In the genomic region with DNA sequence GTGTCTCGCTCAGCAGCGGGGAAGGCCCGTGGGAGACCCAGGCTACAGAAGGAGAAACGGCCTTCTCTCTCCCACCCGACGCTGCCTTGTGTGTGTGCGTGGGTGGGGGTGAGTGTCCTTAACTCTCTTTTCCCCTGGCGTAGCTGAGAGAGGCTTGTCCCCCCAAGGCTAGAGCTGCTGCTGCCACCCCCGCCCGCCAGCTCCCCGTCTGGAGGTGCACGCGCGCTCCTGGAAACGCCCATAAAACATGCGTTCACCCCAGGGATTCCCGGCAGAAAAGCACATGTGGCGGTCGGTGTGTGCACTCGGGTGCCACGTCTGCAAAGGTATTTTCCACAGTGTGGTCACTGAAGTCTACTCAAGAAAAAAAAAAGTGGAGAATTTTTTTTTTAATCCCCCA, we compare ENCODE assay signal across 30 cellular contexts. TPM values are rescaled to one million over a fixed set of nuclear protein-coding genes. Genes with fewer than 3 reads are reported as not detected.
"Had no signal": no experiment of that assay in that cellular context is flagged by ENCODE, and none has a peak within 500 bp of the region (broad histone marks: within the 10 kb centered on the region; RNA-seq: fewer than 3 reads in every experiment).

No MANE protein-coding gene starts in this region.

- H3K36me3 Mint-ChIP-seq: activated naive CD4-positive, alpha-beta T cell treated with anti-CD3 and anti-CD28 coated beads, Interleukin-2, amount 10 ng/mL, durations not matched to agents 7 days and 5 days; activated naive CD8-positive, alpha-beta T cell treated with anti-CD3 and anti-CD28 coated beads, Interleukin-2, amount 10 ng/mL, durations not matched to agents 7 days and 5 days had no signal

- H3K4me3 Mint-ChIP-seq: activated CD4-positive, alpha-beta memory T cell treated with anti-CD3 and anti-CD28 coated beads, Interleukin-2, amount 10 ng/mL, durations not matched to agents 7 days and 5 days; activated CD4-positive, alpha-beta T cell treated with anti-CD3 and anti-CD28 coated beads, Interleukin-2, amount 10 ng/mL, durations not matched to agents 7 days and 5 days; activated naive CD4-positive, alpha-beta T cell treated with anti-CD3 and anti-CD28 coated beads, Interleukin-2, amount 10 ng/mL, durations not matched to agents 7 days and 5 days; activated naive CD8-positive, alpha-beta T cell treated with anti-CD3 and anti-CD28 coated beads, Interleukin-2, amount 10 ng/mL, durations not matched to agents 7 days and 5 days; activated T-cell treated with anti-CD3 and anti-CD28 coated beads, Interleukin-2, amount 50 U/mL, for 24 hours; naive thymus-derived CD4-positive, alpha-beta T cell; stimulated activated naive CD8-positive, alpha-beta T cell treated with anti-CD3 and anti-CD28 coated beads, Interleukin-15, amount 100 ng/mL, for 72 hours; T-helper 17 cell had no signal

- DNase-seq: activated CD4-positive, alpha-beta memory T cell treated with anti-CD3 and anti-CD28 coated beads, Interleukin-2, amount 10 ng/mL, durations not matched to agents 7 days and 5 days; activated CD4-positive, alpha-beta T cell treated with anti-CD3 and anti-CD28 coated beads, Interleukin-2, amount 10 ng/mL, durations not matched to agents 7 days and 5 days; activated CD4-positive, CD25-positive, alpha-beta regulatory T cell treated with anti-CD3 and anti-CD28 coated beads, Interleukin-2, amount 50 U/mL, for 72 hours; activated CD8-positive, alpha-beta memory T cell treated with anti-CD3 and anti-CD28 coated beads, Interleukin-2, amount 50 U/mL, for 48 hours; activated gamma-delta T cell; activated naive CD4-positive, alpha-beta T cell treated with anti-CD3 and anti-CD28 coated beads, Interleukin-2, amount 10 ng/mL, durations not matched to agents 7 days and 5 days; activated naive CD8-positive, alpha-beta T cell treated with anti-CD3 and anti-CD28 coated beads, Interleukin-2, amount 10 ng/mL, durations not matched to agents 7 days and 5 days; activated T-cell treated with anti-CD3 and anti-CD28 coated beads, Interleukin-2, amount 50 U/mL, for 24 hours; brain microvascular endothelial cell; dorsolateral prefrontal cortex; effector memory CD4-positive, alpha-beta T cell; islet precursor cell; left ventricle myocardium inferior; midbrain; naive thymus-derived CD4-positive, alpha-beta T cell; stimulated activated CD4-positive, alpha-beta T cell treated with anti-CD3 and anti-CD28 coated beads, Interleukin-2, amount 100 ng/mL, for 48 hours; stimulated activated naive CD8-positive, alpha-beta T cell treated with anti-CD3 and anti-CD28 coated beads, Interleukin-15, amount 100 ng/mL, for 72 hours; substantia nigra; T-helper 17 cell; T1000; thyroid gland; upper lobe of right lung; WERI-Rb-1 had no signal

- H3K9me3 ChIP-seq: ascending aorta, gastroesophageal sphincter, left ventricle myocardium inferior, thyroid gland, upper lobe of right lung had no signal

- H3K4me1 ChIP-seq: ascending aorta, left ventricle myocardium inferior, parathyroid adenoma had no signal

- H3K27me3 ChIP-seq: ascending aorta, brain microvascular endothelial cell, dorsolateral prefrontal cortex, gastroesophageal sphincter, hepatocyte, thyroid gland, upper lobe of right lung had no signal

- H3K27me3 Mint-ChIP-seq: activated CD4-positive, alpha-beta memory T cell treated with anti-CD3 and anti-CD28 coated beads, Interleukin-2, amount 10 ng/mL, durations not matched to agents 7 days and 5 days; activated naive CD8-positive, alpha-beta T cell treated with anti-CD3 and anti-CD28 coated beads, Interleukin-2, amount 10 ng/mL, durations not matched to agents 7 days and 5 days; activated T-cell treated with anti-CD3 and anti-CD28 coated beads, Interleukin-2, amount 50 U/mL, for 24 hours; T-helper 17 cell had no signal

- H3K27ac Mint-ChIP-seq: activated CD4-positive, alpha-beta memory T cell treated with anti-CD3 and anti-CD28 coated beads, Interleukin-2, amount 10 ng/mL, durations not matched to agents 7 days and 5 days; activated CD4-positive, alpha-beta T cell treated with anti-CD3 and anti-CD28 coated beads, Interleukin-2, amount 10 ng/mL, durations not matched to agents 7 days and 5 days; activated naive CD4-positive, alpha-beta T cell treated with anti-CD3 and anti-CD28 coated beads, Interleukin-2, amount 10 ng/mL, durations not matched to agents 7 days and 5 days; activated naive CD8-positive, alpha-beta T cell treated with anti-CD3 and anti-CD28 coated beads, Interleukin-2, amount 10 ng/mL, durations not matched to agents 7 days and 5 days; activated T-cell treated with anti-CD3 and anti-CD28 coated beads, Interleukin-2, amount 50 U/mL, for 24 hours; T-helper 17 cell had no signal

- H3K4me2 ChIP-seq: hepatocyte had no signal

- H2AFZ ChIP-seq: hepatocyte, parathyroid adenoma had no signal

- H3K36me3 ChIP-seq: ascending aorta, brain microvascular endothelial cell, gastroesophageal sphincter, left ventricle myocardium inferior, thyroid gland, upper lobe of right lung, WERI-Rb-1 had no signal

- ATAC-seq: gastroesophageal sphincter; naive thymus-derived CD4-positive, alpha-beta T cell; stimulated activated naive CD8-positive, alpha-beta T cell treated with anti-CD3 and anti-CD28 coated beads, Interleukin-15, amount 100 ng/mL, for 72 hours; T-helper 17 cell had no signal

- H3K4me3 ChIP-seq: ascending aorta, coronary artery, dorsolateral prefrontal cortex, gastroesophageal sphincter, hepatocyte, left ventricle myocardium inferior, lung, thyroid gland, upper lobe of right lung had no signal

- H3K79me2 ChIP-seq: hepatocyte, parathyroid adenoma had no signal

- H3K9me3 Mint-ChIP-seq: activated CD4-positive, alpha-beta memory T cell treated with anti-CD3 and anti-CD28 coated beads, Interleukin-2, amount 10 ng/mL, durations not matched to agents 7 days and 5 days; activated CD4-positive, alpha-beta T cell treated with anti-CD3 and anti-CD28 coated beads, Interleukin-2, amount 10 ng/mL, durations not matched to agents 7 days and 5 days; activated naive CD8-positive, alpha-beta T cell treated with anti-CD3 and anti-CD28 coated beads, Interleukin-2, amount 10 ng/mL, durations not matched to agents 7 days and 5 days; activated T-cell treated with anti-CD3 and anti-CD28 coated beads, Interleukin-2, amount 50 U/mL, for 24 hours; stimulated activated naive CD8-positive, alpha-beta T cell treated with anti-CD3 and anti-CD28 coated beads, Interleukin-15, amount 100 ng/mL, for 72 hours had no signal

- H3K9ac ChIP-seq: parathyroid adenoma had no signal

- H3K27ac ChIP-seq: ascending aorta, brain microvascular endothelial cell, coronary artery, dorsolateral prefrontal cortex, gastroesophageal sphincter, hepatocyte, left ventricle myocardium inferior, parathyroid adenoma, upper lobe of right lung, WERI-Rb-1 had no signal

RNA-seq across cellular contexts. Expression of gene GADD45B, which starts 36.1 kb away (rescaled TPM):
- polyA plus RNA-seq: neural cell had no signal
